In the genomic region with DNA sequence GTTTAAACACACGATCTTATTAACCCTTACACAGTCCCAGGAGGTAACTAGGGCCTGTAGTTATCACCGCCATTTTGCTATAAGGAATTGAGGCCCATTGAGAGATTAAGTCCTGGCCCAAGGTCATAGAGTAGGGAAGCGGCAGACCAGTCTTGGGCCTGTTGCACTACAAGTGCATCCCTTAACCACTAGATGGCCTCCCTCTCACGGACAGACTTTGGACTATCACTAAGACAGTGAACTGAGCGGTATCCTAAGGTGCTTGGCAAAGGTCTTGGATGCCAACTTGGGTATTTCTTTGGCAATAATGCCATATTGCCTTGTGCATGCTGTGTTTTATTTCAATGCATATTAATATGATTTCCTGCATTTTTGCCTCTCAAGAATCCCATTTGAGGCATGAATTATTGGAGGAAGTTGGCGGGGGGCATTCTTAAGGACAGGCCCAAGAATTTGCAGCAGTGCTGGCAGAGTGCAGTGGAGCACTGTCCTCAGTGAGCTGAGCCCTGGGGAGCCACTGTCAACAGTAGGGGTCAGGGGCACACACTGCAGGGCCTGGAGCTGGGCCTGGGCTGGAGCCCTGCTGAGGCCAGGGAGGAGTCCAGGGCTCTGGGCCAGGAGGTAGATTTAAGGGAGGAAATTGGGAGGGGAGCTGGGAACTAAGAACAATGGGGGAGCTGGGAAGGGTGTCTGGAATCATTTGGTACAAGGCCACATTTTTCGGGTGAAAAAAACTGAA, we compare ENCODE assay signal across 9 cellular contexts.
DNase-seq lines count a peak whose midpoint lies in the region; ATAC-seq and TF ChIP-seq lines count a peak whose summit lies in the region.
"Had no signal": no experiment of that assay in that cellular context is flagged by ENCODE, and none has a peak within 500 bp of the region (broad histone marks: within the 10 kb centered on the region; RNA-seq: fewer than 3 reads in every experiment).

No MANE protein-coding gene starts in this region.

- no peaks in the 10 kb centered on the region for H3K4me1 ChIP-seq in Caco-2
- no peaks in the 10 kb centered on the region for H3K4me1 ChIP-seq in right lobe of liver

- no peak overlapping the region for H3K4me3 Mint-ChIP-seq in Caco-2 (ENCODE audit: unreplicated experiment)

- CTCF ChIA-PET in Caco-2 (lab: Charles Lee) = interaction anchor here (0.7 kb wide), 1 partner anchor 264 kb away, joined by 3 read pairs; no protein-coding TSS in a partner anchor

- in situ Hi-C loops in astrocyte of the cerebellum (cut with HindIII; ENCODE audit: low sequenced_read_pairs) = no loop called here

- H3K4me1 Mint-ChIP-seq in Caco-2 (ENCODE audit: low read depth, unreplicated experiment) = no peaks in the 10 kb centered on the region

- no TSS peak for BruUV-seq in Caco-2 (replicated peaks; lab: Mats Ljungman, UMichigan)

- no peaks in the 10 kb centered on the region for H3K27me3 ChIP-seq in Caco-2 (replicated peaks; ENCODE audit: control insufficient read depth, insufficient read depth, low read length)
- no peaks in the 10 kb centered on the region for H3K27me3 ChIP-seq in right lobe of liver
- H3K27me3 ChIP-seq: SJSA1 had no signal

- peak; percentile 35 to 46 for TF ChIP-seq CTCF in Caco-2 (IDR thresholded peaks at IDR 0.05; ENCODE audit: insufficient read depth in 1 of 2, low read depth in 1 of 2, low read length in 1 of 2, severe bottlenecking in 1 of 2, unreplicated experiment in 1 of 2)
- TF ChIP-seq CTCF in astrocyte of the cerebellum (IDR thresholded peaks at IDR 0.05; ENCODE audit: low read depth, low read length, missing control alignments) = peak; percentile 70
- TF ChIP-seq CTCF in right lobe of liver (IDR thresholded peaks at IDR 0.05) = peak in 3 of 4 donors; percentile 27 to 29 (median 27)

- no peaks in the 10 kb centered on the region for H3K27me3 Mint-ChIP-seq in Caco-2 (ENCODE audit: insufficient read depth, unreplicated experiment)

- intact Hi-C loops in Caco-2 (cut with micrococcal nuclease; ENCODE audit: unreplicated experiment) (no loop called here), right lobe of liver (cut with DNase I) (no loop called here)

- POLR2A ChIA-PET in Caco-2 (lab: Charles Lee) = no interaction called here

- DNase-seq in Caco-2 (peak in 1 of 2 experiments; percentile 17), MV-4-11 (lab: John Stamatoyannopoulos, UW) (peak; percentile 66), astrocyte of the cerebellum (ENCODE audit: low read depth) (no peak), right lobe of liver (no peak), NCI-H1105 treated with DMSO at 0.1 percent for 48 hours (lab: John Stamatoyannopoulos, UW) (no peak), NCI-H748 (lab: John Stamatoyannopoulos, UW; ENCODE audit: unreplicated experiment) (no peak)

- no peak overlapping the region for H3K27ac ChIP-seq in right lobe of liver
- H3K27ac ChIP-seq: SJSA1 had no signal

- no peak overlapping the region for H3K27ac Mint-ChIP-seq in Caco-2 (ENCODE audit: unreplicated experiment)

- ATAC-seq in GM19463 (IDR thresholded peaks at IDR 0.05; ENCODE audit: unreplicated experiment) (peak; percentile 40), right lobe of liver (peak; percentile 35 to 56 (median 46)), GM18502 (IDR thresholded peaks at IDR 0.05; ENCODE audit: poor library complexity, unreplicated experiment) (no peak)

- H3K4me3 ChIP-seq in Caco-2 (ENCODE audit: low read depth, low read length) (no peak overlapping the region), astrocyte of the cerebellum (ENCODE audit: low read depth, low read length) (no peak overlapping the region), right lobe of liver (no peak overlapping the region)
- H3K4me3 ChIP-seq: SJSA1 had no signal

- WGBS in right lobe of liver (ENCODE audit: insufficient coverage, low coverage, low lambda C conversion rate, missing lambda C conversion rate) = 73% methylated on average over 4 of the region's 7 CpGs

- no peaks in the 10 kb centered on the region for H3K9me3 ChIP-seq in Caco-2
- H3K9me3 ChIP-seq in right lobe of liver = no peaks in the 10 kb centered on the region
- H3K9me3 ChIP-seq: SJSA1 had no signal

- TF ChIP-seq POLR2A in right lobe of liver (IDR thresholded peaks at IDR 0.05) = no peak

- H3K9me3 Mint-ChIP-seq in Caco-2 (ENCODE audit: unreplicated experiment) = no peaks in the 10 kb centered on the region

- H3K36me3 Mint-ChIP-seq in Caco-2 (ENCODE audit: insufficient read depth, unreplicated experiment) = no peaks in the 10 kb centered on the region

- H3K36me3 ChIP-seq in Caco-2 (ENCODE audit: control insufficient read depth, insufficient read depth, low read length) (no peaks in the 10 kb centered on the region), right lobe of liver (no peaks in the 10 kb centered on the region)
- H3K36me3 ChIP-seq: SJSA1 had no signal
